Comparison of ENCODE assay signal across 10 cellular contexts in genomic region chr17:73278465-73279453, GRCh38. TPM values are rescaled to one million over a fixed set of nuclear protein-coding genes. Genes with fewer than 3 reads are reported as not detected.
A peak's percentile ranks its signal among the peaks of the same experiment; 100 is the strongest.
DNase-seq lines count a peak whose midpoint lies in the region; ATAC-seq and TF ChIP-seq lines count a peak whose summit lies in the region.
"Had no signal": no experiment of that assay in that cellular context is flagged by ENCODE, and none has a peak within 500 bp of the region (broad histone marks: within the 10 kb centered on the region; RNA-seq: fewer than 3 reads in every experiment).

No MANE protein-coding gene starts in this region.

- H3K27me3 ChIP-seq in adrenal gland (no peaks in the 10 kb centered on the region), layer of hippocampus (ENCODE audit: control insufficient read depth, insufficient read depth, low read length) (no peaks in the 10 kb centered on the region), tibial artery (no peaks in the 10 kb centered on the region)

- H3K4me3 ChIP-seq in adrenal gland (peak overlapping the region in 1 of 4 donors; percentile 8), tibial artery (no peak overlapping the region)

- H3K9me3 ChIP-seq in adrenal gland (replicated peaks in 1 of 3) (no peaks in the 10 kb centered on the region), tibial artery (no peaks in the 10 kb centered on the region)

- peaks cover 24 to 38% of the 10 kb centered on the region in 2 donors for H3K4me1 ChIP-seq in adrenal gland (replicated peaks in 1 of 2)
- H3K4me1 ChIP-seq in tibial artery: peaks cover 5 to 35% (median 28%) of the 10 kb centered on the region in 4 donors

- no peak for ATAC-seq in HG02763 (IDR thresholded peaks at IDR 0.05; ENCODE audit: unreplicated experiment)
- ATAC-seq in HG03045 (IDR thresholded peaks at IDR 0.05; ENCODE audit: unreplicated experiment): no peak

- intact Hi-C loops in adrenal gland (cut with DNase I): no loop called here
- intact Hi-C loops in tibial artery (cut with DNase I; ENCODE audit: low total_unique reads): loop anchor here (10.0 kb wide), 1 partner anchor 46 kb away; no protein-coding TSS in a partner anchor

- H3K27ac ChIP-seq in adrenal gland (peak overlapping the region; percentile 42 to 89 (median 79)), layer of hippocampus (ENCODE audit: low read depth, low read length) (peak overlapping the region; percentile 69), tibial artery (peak overlapping the region; percentile 23 to 53)

- peak in 1 of 2 donors; percentile 64 for TF ChIP-seq POLR2A in adrenal gland (IDR thresholded peaks at IDR 0.05)

- DNase-seq in NCI-H1105 treated with DMSO at 0.1 percent for 48 hours (lab: John Stamatoyannopoulos, UW) (peak; percentile 92), adrenal gland (peak; percentile 77 to 93 (median 87)), tibial artery (peak in 1 of 2 donors; percentile 51), retina (no peak), H4 (ENCODE audit: low spot score) (no peak)

- 19 to 33% (median 29%) methylated on average over 4 to 14 of the region's 14 CpGs for WGBS in adrenal gland, 4 donors

- H3K36me3 ChIP-seq in adrenal gland (replicated peaks in 1 of 2): peaks cover 0 to 3% of the 10 kb centered on the region in 2 donors
- H3K36me3 ChIP-seq in tibial artery: peaks cover 0 to 7% (median 0%) of the 10 kb centered on the region in 3 donors

- TF ChIP-seq CTCF in adrenal gland (IDR thresholded peaks at IDR 0.05) (no peak), tibial artery (IDR thresholded peaks at IDR 0.05) (no peak)

RNA-seq across cellular contexts. Expression of gene CPSF4L, which starts 17.1 kb away (rescaled TPM):
- total RNA-seq in adrenal gland: not detected
- polyA plus RNA-seq in adrenal gland: not detected
- total RNA-seq in H4 (2014; rRNA removed; shearing (Covaris generic)): not detected in 2 replicates
- total RNA-seq: HT1080, pulmonary artery endothelial cell had no signal

RNA-seq across cellular contexts. Expression of gene CDC42EP4, which starts 33.0 kb away (rescaled TPM):
- 100 to 1,000 TPM in 6 of 8 donors, 10 to 100 TPM in 2; 87.4 to 172 (median 118) TPM for total RNA-seq in adrenal gland
- polyA plus RNA-seq in adrenal gland: 10 to 100 TPM; 24.4 to 43.0 (median 37.6) TPM
- total RNA-seq in H4 (2014; rRNA removed; shearing (Covaris generic)): 29.8 and 30.9 TPM in 2 replicates

Comparison
In these comparisons a context has a peak if more than half of its experiments do, and no peak if none do; other contexts are left out.
1. DNase-seq: peak in NCI-H1105 treated with DMSO at 0.1 percent for 48 hours (single experiment) and adrenal gland (7 of 7); none in retina (single experiment) and H4 (single experiment).
2. Peak in every context shown above with its lines, with median percentiles within 50 percentile points of each other: H3K27ac ChIP-seq.